Comparison of ENCODE assay signal across 8 cellular contexts in genomic region chr3:53044371-53045106, GRCh38. TPM values are rescaled to one million over a fixed set of nuclear protein-coding genes. Genes with fewer than 3 reads are reported as not detected.
DNase-seq lines count a peak whose midpoint lies in the region; ATAC-seq and TF ChIP-seq lines count a peak whose summit lies in the region.

No MANE protein-coding gene starts in this region.

- peak; percentile 68 for DNase-seq in GM06990 (ENCODE audit: extremely low read depth, insufficient read length)
- DNase-seq in RKO (ENCODE audit: low spot score) = peak; percentile 59
- peak; percentile 13 for DNase-seq in amniotic stem cell (lab: John Stamatoyannopoulos, UW)
- no peak for DNase-seq in left ventricle myocardium superior
- DNase-seq in posterior vena cava (ENCODE audit: low spot score) = peak; percentile 83
- no peak for DNase-seq in NCI-H2081 (lab: John Stamatoyannopoulos, UW)

- no peak for TF ChIP-seq CTCF in GM06990 (IDR thresholded peaks at IDR 0.05; ENCODE audit: insufficient read depth, low read length, poor library complexity, severe bottlenecking)

- H3K27me3 ChIP-seq in GM06990 (replicated peaks; ENCODE audit: control insufficient read depth, insufficient read depth, low read length) = no peaks in the 10 kb centered on the region

- H3K4me3 ChIP-seq in GM06990 (replicated peaks; ENCODE audit: low read depth, low read length) = peak overlapping the region; percentile 89

- peak; percentile 11 for ATAC-seq in HG02571 (IDR thresholded peaks at IDR 0.05; ENCODE audit: unreplicated experiment)
- peak; percentile 20 for ATAC-seq in left ventricle myocardium superior
- ATAC-seq in HG02798 (IDR thresholded peaks at IDR 0.05; ENCODE audit: poor library complexity, unreplicated experiment) = no peak

- intact Hi-C loops in left ventricle myocardium superior (cut with micrococcal nuclease) (no loop called here), posterior vena cava (cut with DNase I) (no loop called here)

- no peaks in the 10 kb centered on the region for H3K36me3 ChIP-seq in GM06990 (ENCODE audit: control insufficient read depth, insufficient read depth, low read length)

RNA-seq across cellular contexts. Expression of gene SFMBT1, which starts 1.3 kb away (rescaled TPM):
- total RNA-seq in left ventricle myocardium superior = 20.0 TPM
- 1 to 10 TPM; 9.4 to 9.8 TPM for total RNA-seq in posterior vena cava

Comparison
In these comparisons a context has a peak if more than half of its experiments do, and no peak if none do; other contexts are left out.
1. DNase-seq: peak in GM06990 (single experiment), RKO (single experiment), amniotic stem cell (single experiment) and posterior vena cava (single experiment); none in left ventricle myocardium superior (single experiment) and NCI-H2081 (0 of 2).